16 cellular contexts compared by ENCODE assay signal in the genomic region with DNA sequence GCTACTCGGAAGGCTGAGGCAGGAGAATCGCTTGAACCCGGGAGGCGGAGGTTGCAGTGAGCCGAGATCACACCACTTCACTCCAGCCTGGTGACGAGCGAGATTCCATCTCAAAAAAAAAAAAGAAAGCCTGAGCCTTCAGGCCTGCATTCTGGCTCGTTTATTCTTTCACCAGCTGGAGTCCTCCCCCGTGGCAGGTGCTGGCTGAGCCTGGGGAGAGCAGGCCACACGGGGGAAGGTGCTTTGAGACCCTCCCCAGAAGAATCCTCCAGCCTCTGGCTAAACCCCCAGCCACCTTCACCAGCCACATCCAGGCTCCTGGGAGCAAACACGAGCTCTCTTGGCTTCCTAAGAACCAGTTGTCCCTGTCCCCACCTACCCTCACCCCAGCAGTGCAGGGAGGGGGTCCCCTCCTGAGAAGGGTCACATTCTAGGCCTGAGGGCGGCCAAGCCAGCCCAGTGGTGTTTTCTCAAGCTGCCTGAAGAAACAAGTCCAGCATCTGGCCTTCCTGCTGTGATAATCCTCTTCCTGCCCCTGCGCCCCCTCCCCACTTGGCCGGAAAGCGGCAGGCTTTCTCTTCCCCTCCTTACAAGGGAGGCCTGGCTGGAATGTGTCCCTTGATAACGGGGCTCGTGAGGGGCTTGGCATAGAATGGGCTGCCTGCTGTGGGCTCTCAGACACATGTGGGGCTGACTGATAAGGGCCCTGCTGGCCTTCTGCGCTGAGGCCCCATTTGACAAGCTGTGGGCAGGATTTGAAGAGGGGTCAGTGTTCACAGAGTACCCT. TPM values are rescaled to one million over a fixed set of nuclear protein-coding genes. Genes with fewer than 3 reads are reported as not detected.
DNase-seq lines count a peak whose midpoint lies in the region; ATAC-seq and TF ChIP-seq lines count a peak whose summit lies in the region.
"Had no signal": no experiment of that assay in that cellular context is flagged by ENCODE, and none has a peak within 500 bp of the region (broad histone marks: within the 10 kb centered on the region; RNA-seq: fewer than 3 reads in every experiment).

No MANE protein-coding gene starts in this region.

- TF ChIP-seq EP300 in upper lobe of left lung (IDR thresholded peaks at IDR 0.05), result no peak

- peak overlapping the region; percentile 89 for H3K27ac Mint-ChIP-seq in WTC11
- H3K27ac Mint-ChIP-seq in effector memory CD8-positive, alpha-beta T cell, result no peak overlapping the region
- H3K27ac Mint-ChIP-seq: activated naive CD8-positive, alpha-beta T cell treated with anti-CD3 and anti-CD28 coated beads for 36 hours; memory B cell; T-helper 17 cell had no signal

- H3K27ac ChIP-seq in iPS DF 6.9 (ENCODE audit: low read length) (no peak overlapping the region), upper lobe of left lung (no peak overlapping the region)
- H3K27ac ChIP-seq: foreskin keratinocyte, psoas muscle had no signal

- no peaks in the 10 kb centered on the region for H3K27me3 ChIP-seq in iPS DF 6.9 (ENCODE audit: control insufficient read depth, insufficient read depth, low read length)
- H3K27me3 ChIP-seq in upper lobe of left lung, result no peaks in the 10 kb centered on the region

- no peak for TF ChIP-seq POLR2A in upper lobe of left lung (IDR thresholded peaks at IDR 0.05)

- TF ChIP-seq CTCF in WTC11 (IDR thresholded peaks at IDR 0.05) (no peak), upper lobe of left lung (IDR thresholded peaks at IDR 0.05) (no peak)

- in situ Hi-C loops in KBM-7 (cut with MboI; ENCODE audit: low pct_unique_long_range_greater_than_20kb, low sequenced_read_pairs), result no loop called here

- no peaks in the 10 kb centered on the region for H3K36me3 ChIP-seq in iPS DF 6.9 (ENCODE audit: control insufficient read depth, insufficient read depth, low read length)
- no peaks in the 10 kb centered on the region for H3K36me3 ChIP-seq in upper lobe of left lung

- H3K36me3 Mint-ChIP-seq in WTC11, result no peaks in the 10 kb centered on the region
- no peaks in the 10 kb centered on the region for H3K36me3 Mint-ChIP-seq in effector memory CD8-positive, alpha-beta T cell (ENCODE audit: insufficient read depth)
- H3K36me3 Mint-ChIP-seq: activated naive CD8-positive, alpha-beta T cell treated with anti-CD3 and anti-CD28 coated beads for 36 hours; CD8-positive, alpha-beta memory T cell; memory B cell had no signal

- peaks cover 27% of the 10 kb centered on the region for H3K4me1 Mint-ChIP-seq in WTC11
- H3K4me1 Mint-ChIP-seq in effector memory CD8-positive, alpha-beta T cell (ENCODE audit: low read depth in 2 of 2), result peaks cover under 1 to 1% of the 10 kb centered on the region in 2 donors
- H3K4me1 Mint-ChIP-seq: memory B cell, T-helper 17 cell had no signal

- H3K4me3 Mint-ChIP-seq in WTC11, result no peak overlapping the region
- no peak overlapping the region for H3K4me3 Mint-ChIP-seq in effector memory CD8-positive, alpha-beta T cell
- H3K4me3 Mint-ChIP-seq: activated naive CD8-positive, alpha-beta T cell treated with anti-CD3 and anti-CD28 coated beads for 36 hours; memory B cell; T-helper 17 cell had no signal

- no peaks in the 10 kb centered on the region; the same call in 1 of the 2 replicates for H3K27me3 Mint-ChIP-seq in WTC11 (ENCODE audit: low read depth)
- H3K27me3 Mint-ChIP-seq in effector memory CD8-positive, alpha-beta T cell, result no peaks in the 10 kb centered on the region
- H3K27me3 Mint-ChIP-seq: activated naive CD8-positive, alpha-beta T cell treated with anti-CD3 and anti-CD28 coated beads for 36 hours; CD8-positive, alpha-beta memory T cell; T-helper 17 cell had no signal

- ATAC-seq in WTC11, result peak; percentile 80
- no peak for ATAC-seq in upper lobe of left lung (ENCODE audit: low FRiP score in 2 of 2)
- no peak for ATAC-seq in effector memory CD8-positive, alpha-beta T cell (replicated peaks)
- no peak for ATAC-seq in HG03196 (IDR thresholded peaks at IDR 0.05; ENCODE audit: unreplicated experiment)
- ATAC-seq: foreskin keratinocyte, psoas muscle, T-helper 17 cell had no signal

- POLR2A ChIA-PET in WTC11 (lab: Charles Lee), result no interaction called here

- H3K4me3 ChIP-seq in iPS DF 6.9 (ENCODE audit: low read length) (no peak overlapping the region), upper lobe of left lung (no peak overlapping the region)
- H3K4me3 ChIP-seq: psoas muscle had no signal

- no CpG with 5 or more reads among the region's 18 CpGs for WGBS in iPS DF 6.9 (ENCODE audit: insufficient coverage, insufficient read length)
- WGBS in upper lobe of left lung, 2 donors, result 59 to 69% methylated on average over 16 to 18 of the region's 18 CpGs

- CTCF ChIA-PET in WTC11 (lab: Charles Lee), result interaction anchor here (0.7 to 1.5 kb wide), 3 partner anchors 19 to 284 kb away, joined by 3 to 11 read pairs (median 4); no protein-coding TSS in a partner anchor

- no peaks in the 10 kb centered on the region for H3K9me3 Mint-ChIP-seq in WTC11
- H3K9me3 Mint-ChIP-seq in effector memory CD8-positive, alpha-beta T cell, result no peaks in the 10 kb centered on the region
- H3K9me3 Mint-ChIP-seq: activated naive CD8-positive, alpha-beta T cell treated with anti-CD3 and anti-CD28 coated beads for 36 hours; CD8-positive, alpha-beta memory T cell; memory B cell had no signal

- DNase-seq in KBM-7 (peak; percentile 44), WTC11 (ENCODE audit: low spot score) (peak; percentile 69), iPS DF 6.9 (ENCODE audit: low read depth, low spot score) (peak; percentile 47), retina (peak; percentile 65), upper lobe of left lung (no peak)
- no peak for DNase-seq in effector memory CD8-positive, alpha-beta T cell
- DNase-seq: activated CD8-positive, alpha-beta memory T cell treated with anti-CD3 and anti-CD28 coated beads for 24 hours; activated naive CD8-positive, alpha-beta T cell treated with anti-CD3 and anti-CD28 coated beads for 36 hours; CD8-positive, alpha-beta memory T cell; foreskin keratinocyte; GOT3; NCI-H187 treated with DMSO at 0.1 percent for 48 hours; T-helper 17 cell had no signal

- H3K4me1 ChIP-seq in iPS DF 6.9 (ENCODE audit: control insufficient read depth, insufficient read depth, low read length), result peaks cover 5% of the 10 kb centered on the region; the same call in 1 of the 2 replicates
- peaks cover 0 to 6% (median 0%) of the 10 kb centered on the region in 4 donors for H3K4me1 ChIP-seq in upper lobe of left lung
- H3K4me1 ChIP-seq: foreskin keratinocyte had no signal

- H3K9me3 ChIP-seq in iPS DF 6.9 (ENCODE audit: control insufficient read depth, insufficient read depth, low read length) (no peaks in the 10 kb centered on the region), upper lobe of left lung (no peaks in the 10 kb centered on the region)
- H3K9me3 ChIP-seq: psoas muscle had no signal

TF ChIP-seq in WTC11, 78 proteins besides CTCF, POLR2A, EP300 and RAD21 (continues in another document):
- TF ChIP-seq KAT7 (CRISPR knock-in tag; IDR thresholded peaks at IDR 0.05; ENCODE audit: borderline replicate concordance) (no peak), IRF2 (CRISPR knock-in tag; IDR thresholded peaks at IDR 0.05; ENCODE audit: borderline replicate concordance, low read depth) (no peak), OVOL2 (CRISPR knock-in tag; IDR thresholded peaks at IDR 0.05; ENCODE audit: borderline replicate concordance) (no peak), ZNF317 (CRISPR knock-in tag; IDR thresholded peaks at IDR 0.05; ENCODE audit: borderline replicate concordance, low read depth) (no peak)
- TF ChIP-seq, protein P1, sequence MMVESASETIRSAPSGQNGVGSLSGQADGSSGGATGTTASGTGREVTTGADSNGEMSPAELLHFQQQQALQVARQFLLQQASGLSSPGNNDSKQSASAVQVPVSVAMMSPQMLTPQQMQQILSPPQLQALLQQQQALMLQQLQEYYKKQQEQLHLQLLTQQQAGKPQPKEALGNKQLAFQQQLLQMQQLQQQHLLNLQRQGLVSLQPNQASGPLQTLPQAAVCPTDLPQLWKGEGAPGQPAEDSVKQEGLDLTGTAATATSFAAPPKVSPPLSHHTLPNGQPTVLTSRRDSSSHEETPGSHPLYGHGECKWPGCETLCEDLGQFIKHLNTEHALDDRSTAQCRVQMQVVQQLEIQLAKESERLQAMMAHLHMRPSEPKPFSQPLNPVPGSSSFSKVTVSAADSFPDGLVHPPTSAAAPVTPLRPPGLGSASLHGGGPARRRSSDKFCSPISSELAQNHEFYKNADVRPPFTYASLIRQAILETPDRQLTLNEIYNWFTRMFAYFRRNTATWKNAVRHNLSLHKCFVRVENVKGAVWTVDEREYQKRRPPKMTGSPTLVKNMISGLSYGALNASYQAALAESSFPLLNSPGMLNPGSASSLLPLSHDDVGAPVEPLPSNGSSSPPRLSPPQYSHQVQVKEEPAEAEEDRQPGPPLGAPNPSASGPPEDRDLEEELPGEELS (CRISPR knock-in tag; IDR thresholded peaks at IDR 0.05), result peak; percentile 36; the same call in 1 of the 2 replicates
- TF ChIP-seq, protein P2, sequence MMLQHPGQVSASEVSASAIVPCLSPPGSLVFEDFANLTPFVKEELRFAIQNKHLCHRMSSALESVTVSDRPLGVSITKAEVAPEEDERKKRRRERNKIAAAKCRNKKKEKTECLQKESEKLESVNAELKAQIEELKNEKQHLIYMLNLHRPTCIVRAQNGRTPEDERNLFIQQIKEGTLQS (CRISPR knock-in tag; conservative IDR thresholded peaks at IDR 0.05), result no peak
- TF ChIP-seq, protein P3, sequence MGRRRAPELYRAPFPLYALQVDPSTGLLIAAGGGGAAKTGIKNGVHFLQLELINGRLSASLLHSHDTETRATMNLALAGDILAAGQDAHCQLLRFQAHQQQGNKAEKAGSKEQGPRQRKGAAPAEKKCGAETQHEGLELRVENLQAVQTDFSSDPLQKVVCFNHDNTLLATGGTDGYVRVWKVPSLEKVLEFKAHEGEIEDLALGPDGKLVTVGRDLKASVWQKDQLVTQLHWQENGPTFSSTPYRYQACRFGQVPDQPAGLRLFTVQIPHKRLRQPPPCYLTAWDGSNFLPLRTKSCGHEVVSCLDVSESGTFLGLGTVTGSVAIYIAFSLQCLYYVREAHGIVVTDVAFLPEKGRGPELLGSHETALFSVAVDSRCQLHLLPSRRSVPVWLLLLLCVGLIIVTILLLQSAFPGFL (CRISPR knock-in tag; IDR thresholded peaks at IDR 0.05; ENCODE audit: borderline replicate concordance), result no peak

RNA-seq across cellular contexts. Expression of a gene that starts 41.5 kb away (rescaled TPM):
- total RNA-seq in WTC11 (2021) (4.2 to 4.9 TPM (median 4.7 TPM) in 3 replicates), upper lobe of left lung (1 to 10 TPM in 4 of 6 donors, under 1 TPM in 2; 0.76 to 3.2 (median 1.6) TPM)
- total RNA-seq: CD8-positive, alpha-beta memory T cell; foreskin keratinocyte had no signal

RNA-seq across cellular contexts. Expression of a gene that starts 54.7 kb away (rescaled TPM):
- total RNA-seq in WTC11 (2021) (3.0 to 3.5 TPM (median 3.4 TPM) in 3 replicates), upper lobe of left lung (10 to 100 TPM in 2 of 6 donors, 1 to 10 TPM in 4; 4.5 to 19.1 (median 9.3) TPM)

Comparison
In these comparisons a context has a peak if more than half of its experiments do, and no peak if none do; other contexts are left out.
1. DNase-seq: peak in KBM-7 (single experiment), WTC11 (single experiment), iPS DF 6.9 (single experiment) and retina (single experiment); none in upper lobe of left lung (0 of 2) and effector memory CD8-positive, alpha-beta T cell (0 of 3).